In the genomic region with DNA sequence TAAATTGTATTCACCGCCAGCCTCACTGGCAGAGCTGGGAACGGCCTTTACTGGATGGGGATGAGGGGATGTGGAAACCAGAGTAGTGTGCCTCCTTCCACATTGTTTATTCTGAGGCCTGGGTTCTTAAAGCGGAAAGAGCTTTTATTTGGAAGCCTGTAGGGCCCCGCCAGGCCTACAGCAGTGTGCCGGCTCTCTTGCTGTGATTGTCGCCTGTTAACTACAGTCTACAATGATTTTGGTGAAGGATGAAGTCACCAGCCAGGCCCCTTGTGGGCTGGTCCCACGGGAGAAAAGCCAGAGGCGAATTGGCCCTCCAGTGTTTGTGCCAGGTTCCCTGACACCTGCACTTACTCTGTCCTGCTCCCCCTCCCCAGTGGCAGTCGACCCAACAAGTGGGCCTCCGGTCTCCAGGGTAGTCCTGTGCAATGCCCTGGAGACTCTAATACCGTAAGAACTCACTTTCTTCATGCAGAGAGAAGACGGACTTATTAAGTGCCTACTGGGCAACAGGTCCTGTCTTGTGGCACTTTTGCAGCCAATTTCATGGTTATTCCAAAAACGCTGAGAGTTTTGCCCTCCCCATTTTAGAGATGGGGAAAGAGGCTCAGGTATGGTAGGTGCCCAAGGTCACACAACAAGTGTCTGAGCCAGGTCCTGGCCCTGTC, we compare ENCODE assay signal across 8 cellular contexts. TPM values are rescaled to one million over a fixed set of nuclear protein-coding genes. Genes with fewer than 3 reads are reported as not detected.
DNase-seq lines count a peak whose midpoint lies in the region; ATAC-seq and TF ChIP-seq lines count a peak whose summit lies in the region.

No MANE protein-coding gene starts in this region.

- H3K9ac ChIP-seq in colonic mucosa (ENCODE audit: low read depth in 2 of 2, low read length in 2 of 2), result peak overlapping the region; percentile 76 to 95

- peaks cover 30% of the 10 kb centered on the region for H3K4me1 Mint-ChIP-seq in stimulated activated naive CD8-positive, alpha-beta T cell treated with anti-CD3 and anti-CD28 coated beads, Interleukin-15, Interleukin-2, amounts not matched to agents 100 ng/mL and 50 ng/mL, for 24 hours (ENCODE audit: low read depth)

- TF ChIP-seq CTCF in colonic mucosa (IDR thresholded peaks at IDR 0.05) (no peak), GM20000 (IDR thresholded peaks at IDR 0.05; ENCODE audit: extremely low read depth, missing control alignments) (no peak)

- no peaks in the 10 kb centered on the region for H3K9me3 Mint-ChIP-seq in stimulated activated naive CD8-positive, alpha-beta T cell treated with anti-CD3 and anti-CD28 coated beads, Interleukin-15, Interleukin-2, amounts not matched to agents 100 ng/mL and 50 ng/mL, for 24 hours

- peak overlapping the region; percentile 80 for H3K4me3 Mint-ChIP-seq in stimulated activated naive CD8-positive, alpha-beta T cell treated with anti-CD3 and anti-CD28 coated beads, Interleukin-15, Interleukin-2, amounts not matched to agents 100 ng/mL and 50 ng/mL, for 24 hours

- peak overlapping the region; percentile 66 for H3K27ac Mint-ChIP-seq in stimulated activated naive CD8-positive, alpha-beta T cell treated with anti-CD3 and anti-CD28 coated beads, Interleukin-15, Interleukin-2, amounts not matched to agents 100 ng/mL and 50 ng/mL, for 24 hours

- intact Hi-C loops in colonic mucosa (cut with DNase I), result no loop called here

- no peak for ATAC-seq in stimulated activated naive CD8-positive, alpha-beta T cell treated with anti-CD3 and anti-CD28 coated beads, Interleukin-15, Interleukin-2, amounts not matched to agents 100 U/mL and 50 U/mL, for 24 hours
- no peak for ATAC-seq in HG02571 (IDR thresholded peaks at IDR 0.05; ENCODE audit: unreplicated experiment)
- no peak for ATAC-seq in HG02759 (IDR thresholded peaks at IDR 0.05; ENCODE audit: unreplicated experiment)

- peak overlapping the region; percentile 84 for H3K4me3 ChIP-seq in colonic mucosa
- H3K4me3 ChIP-seq in mesodermal cell (ENCODE audit: extremely low read depth, insufficient read depth, low read length, poor library complexity, severe bottlenecking), result peak overlapping the region; percentile 69

- H3K9me3 ChIP-seq in colonic mucosa (no peaks in the 10 kb centered on the region), mesodermal cell (ENCODE audit: control insufficient read depth, low read length) (no peaks in the 10 kb centered on the region)

- H3K36me3 Mint-ChIP-seq in stimulated activated naive CD8-positive, alpha-beta T cell treated with anti-CD3 and anti-CD28 coated beads, Interleukin-15, Interleukin-2, amounts not matched to agents 100 ng/mL and 50 ng/mL, for 24 hours (ENCODE audit: low read depth), result peaks cover 3% of the 10 kb centered on the region

- no peaks in the 10 kb centered on the region for H3K36me3 ChIP-seq in colonic mucosa
- H3K36me3 ChIP-seq in mesodermal cell (ENCODE audit: control insufficient read depth, insufficient read depth, low read length), result peaks cover 28% of the 10 kb centered on the region

- no peaks in the 10 kb centered on the region for H3K27me3 Mint-ChIP-seq in stimulated activated naive CD8-positive, alpha-beta T cell treated with anti-CD3 and anti-CD28 coated beads, Interleukin-15, Interleukin-2, amounts not matched to agents 100 ng/mL and 50 ng/mL, for 24 hours

- H3K27ac ChIP-seq in colonic mucosa, result peak overlapping the region; percentile 84
- no peak overlapping the region for H3K27ac ChIP-seq in mesodermal cell (ENCODE audit: low read depth, low read length, severe bottlenecking)

- peaks cover 3% of the 10 kb centered on the region for H3K4me1 ChIP-seq in colonic mucosa
- peaks cover 24% of the 10 kb centered on the region for H3K4me1 ChIP-seq in mesodermal cell (ENCODE audit: control insufficient read depth, insufficient read depth, low read length, poor library complexity, severe bottlenecking)

- H3K27me3 ChIP-seq in colonic mucosa, result no peaks in the 10 kb centered on the region

- DNase-seq in stimulated activated naive CD8-positive, alpha-beta T cell treated with anti-CD3 and anti-CD28 coated beads, Interleukin-15, Interleukin-2, amounts not matched to agents 100 U/mL and 50 U/mL, for 24 hours, result no peak
- no peak for DNase-seq in colonic mucosa
- no peak for DNase-seq in islet precursor cell
- DNase-seq in GM20000 (ENCODE audit: low spot score), result no peak

- WGBS in mesodermal cell (ENCODE audit: insufficient coverage in 2 of 2), 2 experiments, result 56 to 66% methylated on average over 10 to 13 of the region's 13 CpGs

RNA-seq across cellular contexts. Expression of a gene that starts 1.2 kb away (rescaled TPM):
- total RNA-seq in colonic mucosa, result 100 to 1,000 TPM; 194 TPM
- 99.2 TPM for polyA plus RNA-seq in mesodermal cell (2013, experiment 1 of 2)
- 85.1 TPM for polyA plus RNA-seq in mesodermal cell (2013, experiment 2 of 2)
